In genomic region chr19:32372726-32373613, GRCh38 we compare ENCODE assay signal across 11 cellular contexts. TPM values are rescaled to one million over a fixed set of nuclear protein-coding genes. Genes with fewer than 3 reads are reported as not detected.
DNase-seq lines count a peak whose midpoint lies in the region; ATAC-seq and TF ChIP-seq lines count a peak whose summit lies in the region.
"Had no signal": no experiment of that assay in that cellular context is flagged by ENCODE, and none has a peak within 500 bp of the region (broad histone marks: within the 10 kb centered on the region; RNA-seq: fewer than 3 reads in every experiment).

No MANE protein-coding gene starts in this region.

- peaks cover 31% of the 10 kb centered on the region for H3K79me2 ChIP-seq in GM23338 (replicated peaks; ENCODE audit: insufficient read depth)

- H3K4me1 ChIP-seq in GM23338 (ENCODE audit: insufficient read depth): no peaks in the 10 kb centered on the region
- peaks cover 20 to 21% of the 10 kb centered on the region in 2 donors for H3K4me1 ChIP-seq in gastrocnemius medialis
- H3K4me1 ChIP-seq in foreskin keratinocyte: peaks cover 4% of the 10 kb centered on the region

- H3K36me3 ChIP-seq in GM23338 (ENCODE audit: insufficient read depth): peaks cover 4% of the 10 kb centered on the region; the same call in 1 of the 2 replicates
- peaks cover 0 to 6% of the 10 kb centered on the region in 2 donors for H3K36me3 ChIP-seq in gastrocnemius medialis

- no peak overlapping the region for H3K4me3 ChIP-seq in GM23338
- H3K4me3 ChIP-seq in fibroblast of pulmonary artery (replicated peaks; ENCODE audit: low read depth, low read length): peak overlapping the region; percentile 39
- peak overlapping the region in 1 of 4 donors; percentile 0 for H3K4me3 ChIP-seq in gastrocnemius medialis

- no peak for ATAC-seq in GM23338
- no peak for ATAC-seq in gastrocnemius medialis
- no peak for ATAC-seq in HG03108 (IDR thresholded peaks at IDR 0.05; ENCODE audit: unreplicated experiment)
- no peak for ATAC-seq in foreskin keratinocyte
- ATAC-seq: activated T-helper 17 cell treated with anti-CD3 and anti-CD28 coated beads, Interleukin-2, amount 50 U/mL, for 72 hours had no signal

- no peak overlapping the region for H3K4me3 Mint-ChIP-seq in GM23338
- H3K4me3 Mint-ChIP-seq: activated T-helper 17 cell treated with anti-CD3 and anti-CD28 coated beads, Interleukin-2, amount 50 U/mL, for 72 hours; memory B cell had no signal

- peak; percentile 21 for DNase-seq in GM23338 (ENCODE audit: low spot score)
- peak; percentile 56 to 76 for DNase-seq in SW 1271 (lab: John Stamatoyannopoulos, UW)
- peak; percentile 33 for DNase-seq in fibroblast of pulmonary artery (ENCODE audit: low read depth)
- DNase-seq in gastrocnemius medialis: no peak
- DNase-seq in iPS-NIHi7 (ENCODE audit: extremely low spot score): no peak
- no peak for DNase-seq in foreskin keratinocyte
- DNase-seq in medulla oblongata (ENCODE audit: extremely low spot score): no peak
- DNase-seq: stimulated activated CD4-positive, alpha-beta T cell treated with anti-CD3 and anti-CD28 coated beads, Interleukin-1b, Interleukin-23, amount 100 ng/mL, for 48 hours had no signal

- no peaks in the 10 kb centered on the region for H3K27me3 Mint-ChIP-seq in GM23338 (ENCODE audit: insufficient read depth, low read depth, poor library complexity)
- H3K27me3 Mint-ChIP-seq: activated T-helper 17 cell treated with anti-CD3 and anti-CD28 coated beads, Interleukin-2, amount 50 U/mL, for 72 hours; memory B cell had no signal

- H4K20me1 ChIP-seq in GM23338 (replicated peaks; ENCODE audit: insufficient read depth): peaks cover 4% of the 10 kb centered on the region

- no peaks in the 10 kb centered on the region for H3K9me3 ChIP-seq in gastrocnemius medialis

- H3K9me3 Mint-ChIP-seq in GM23338: peaks cover 6% of the 10 kb centered on the region
- H3K9me3 Mint-ChIP-seq: activated T-helper 17 cell treated with anti-CD3 and anti-CD28 coated beads, Interleukin-2, amount 50 U/mL, for 72 hours; memory B cell had no signal

- H3K4me1 Mint-ChIP-seq in GM23338: no peaks in the 10 kb centered on the region

- in situ Hi-C loops in gastrocnemius medialis (cut with MboI; ENCODE audit: low sequenced_read_pairs in 4 of 4): loop anchor here in 1 of 4 donors (25.0 kb wide), 1 partner anchor 314 kb away; the partner anchor contains the start of genes ANKRD27, NUDT19 and RGS9BP

- H3K36me3 Mint-ChIP-seq in GM23338 (ENCODE audit: low read depth): peaks cover 61% of the 10 kb centered on the region

- no peaks in the 10 kb centered on the region for H3F3A ChIP-seq in GM23338 (replicated peaks; ENCODE audit: low read depth)

- no peak overlapping the region for H3K4me2 ChIP-seq in GM23338

- intact Hi-C loops in gastrocnemius medialis (cut with DNase I; ENCODE audit: low total_unique reads): loop anchor here (2.0 kb wide), 1 partner anchor 20 kb away; no protein-coding TSS in a partner anchor

- TF ChIP-seq POLR2A in gastrocnemius medialis (IDR thresholded peaks at IDR 0.05): no peak

- no peak overlapping the region for H3K27ac Mint-ChIP-seq in GM23338
- H3K27ac Mint-ChIP-seq: activated T-helper 17 cell treated with anti-CD3 and anti-CD28 coated beads, Interleukin-2, amount 50 U/mL, for 72 hours; memory B cell had no signal

- no peak overlapping the region for H3K27ac ChIP-seq in GM23338 (ENCODE audit: low read depth)
- peak overlapping the region; percentile 69 to 82 (median 75) for H3K27ac ChIP-seq in gastrocnemius medialis
- no peak overlapping the region for H3K27ac ChIP-seq in foreskin keratinocyte

- TF ChIP-seq CTCF in GM23338 (conservative IDR thresholded peaks at IDR 0.05; ENCODE audit: low read depth in 2 of 2): no peak
- no peak for TF ChIP-seq CTCF in fibroblast of pulmonary artery (IDR thresholded peaks at IDR 0.05; ENCODE audit: low read length, missing control alignments)
- no peak for TF ChIP-seq CTCF in gastrocnemius medialis (IDR thresholded peaks at IDR 0.05 in 4 of 5, conservative IDR thresholded peaks at IDR 0.05 in 1 of 5)
- TF ChIP-seq CTCF in foreskin keratinocyte (conservative IDR thresholded peaks at IDR 0.05): no peak

- H3K27me3 ChIP-seq in GM23338 (ENCODE audit: insufficient read depth) (no peaks in the 10 kb centered on the region), gastrocnemius medialis (no peaks in the 10 kb centered on the region), foreskin keratinocyte (no peaks in the 10 kb centered on the region)

- no peaks in the 10 kb centered on the region for H3K9me2 ChIP-seq in GM23338 (ENCODE audit: insufficient read depth)

- H2AFZ ChIP-seq in GM23338: no peak overlapping the region

TF ChIP-seq in GM23338, 12 proteins besides CTCF, POLR2A, EP300 and RAD21 (continues in another document):
- TF ChIP-seq JUNB (IDR thresholded peaks at IDR 0.05; ENCODE audit: unreplicated experiment): no peak
- TF ChIP-seq REST (IDR thresholded peaks at IDR 0.05; ENCODE audit: unreplicated experiment): no peak
- no peak for TF ChIP-seq NANOG (IDR thresholded peaks at IDR 0.05; ENCODE audit: borderline replicate concordance)
- no peak for TF ChIP-seq ZNF114 (CRISPR knock-in tag; IDR thresholded peaks at IDR 0.05)
- no peak for TF ChIP-seq EZH2 (IDR thresholded peaks at IDR 0.05; ENCODE audit: low read depth, unreplicated experiment)

RNA-seq across cellular contexts. Expression of gene ZNF507, which starts 27.6 kb away (rescaled TPM):
- total RNA-seq in GM23338 (2014; rRNA removed; shearing (Covaris generic)): 23.4 and 23.6 TPM in 2 replicates
- polyA plus RNA-seq in GM23338 (2016; fragmentation: Nextera tagmentation; extraction: Ambion mirVana): 7.4 and 10.4 TPM in 2 replicates
- total RNA-seq in gastrocnemius medialis: 10 to 100 TPM; 11.9 to 21.8 (median 17.8) TPM
- 11.2 and 11.4 TPM in 2 replicates for total RNA-seq in foreskin keratinocyte
- 1.6 and 1.7 TPM in 2 replicates for polyA plus RNA-seq in foreskin keratinocyte

RNA-seq across cellular contexts. Expression of gene DPY19L3, which starts 32.6 kb away (rescaled TPM):
- 43.3 and 46.6 TPM in 2 replicates for total RNA-seq in GM23338 (2014; rRNA removed; shearing (Covaris generic))
- polyA plus RNA-seq in GM23338 (2016; fragmentation: Nextera tagmentation; extraction: Ambion mirVana) (9.4 and 13.5 TPM in 2 replicates), foreskin keratinocyte (1.7 and 1.8 TPM in 2 replicates)
- total RNA-seq in gastrocnemius medialis (1 to 10 TPM; 2.3 to 9.9 (median 7.5) TPM), foreskin keratinocyte (6.7 and 8.3 TPM in 2 replicates)

Comparison
In these comparisons a context has a peak if more than half of its experiments do, and no peak if none do; other contexts are left out.
1. DNase-seq: peak in GM23338 (single experiment), SW 1271 (2 of 2) and fibroblast of pulmonary artery (single experiment); none in gastrocnemius medialis (0 of 2), iPS-NIHi7 (single experiment), foreskin keratinocyte (0 of 2) and medulla oblongata (single experiment).
2. H3K27ac ChIP-seq: peak in gastrocnemius medialis (4 of 4); none in GM23338 (single experiment) and foreskin keratinocyte (single experiment).